In the genomic region with DNA sequence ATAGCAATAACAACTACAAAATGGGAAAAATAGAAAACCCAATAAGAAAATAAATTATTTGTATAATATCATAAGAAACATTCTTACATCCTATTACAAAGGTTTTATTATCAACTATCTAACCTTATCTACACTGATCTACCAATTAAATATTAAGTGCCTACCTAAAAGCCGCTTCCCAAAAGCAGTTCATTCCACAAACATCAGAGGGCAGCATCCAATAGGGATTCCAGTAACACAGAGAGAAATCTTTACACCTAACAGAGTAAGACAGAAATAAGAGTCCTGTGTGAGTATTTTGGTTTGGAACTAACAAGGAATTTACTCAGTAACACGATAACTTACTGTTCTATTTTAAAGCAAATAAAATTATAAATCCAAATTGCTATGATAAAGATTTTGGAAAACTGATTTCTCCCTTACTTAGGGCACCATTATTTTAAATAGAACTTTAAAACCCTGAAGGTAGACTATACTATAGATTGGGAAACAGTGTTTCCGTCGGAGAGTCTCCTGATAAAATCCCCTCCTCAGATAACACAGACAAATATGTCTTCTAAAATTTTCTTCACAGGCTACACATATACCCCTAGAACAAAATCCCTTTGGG, we compare ENCODE assay signal across 8 cellular contexts. TPM values are rescaled to one million over a fixed set of nuclear protein-coding genes. Genes with fewer than 3 reads are reported as not detected.
DNase-seq lines count a peak whose midpoint lies in the region; ATAC-seq, FAIRE-seq and TF ChIP-seq lines count a peak whose summit lies in the region.

No MANE protein-coding gene starts in this region.

- no peak for DNase-seq in AG04450 (ENCODE audit: low read depth, low spot score)
- peak; percentile 54 for DNase-seq in NCI-H2196 (lab: John Stamatoyannopoulos, UW; ENCODE audit: unreplicated experiment)
- peak; percentile 63 for DNase-seq in astrocyte (ENCODE audit: low read depth)
- DNase-seq in hepatocyte (ENCODE audit: low spot score): peak; percentile 68
- DNase-seq in spleen: no peak
- no peak for DNase-seq in islet precursor cell

- H3K79me2 ChIP-seq in astrocyte (ENCODE audit: insufficient read depth, low read length) (peaks cover 77% of the 10 kb centered on the region), hepatocyte (peaks cover 77% of the 10 kb centered on the region)

- TF ChIP-seq CTCF in AG04450 (IDR thresholded peaks at IDR 0.05; ENCODE audit: low read depth, low read length) (peak; percentile 83), GM12873 (IDR thresholded peaks at IDR 0.05; ENCODE audit: insufficient read depth, low read depth, low read length, missing control alignments) (peak; percentile 43), astrocyte (IDR thresholded peaks at IDR 0.05; ENCODE audit: insufficient read depth, low read depth, low read length) (peak; percentile 92), hepatocyte (IDR thresholded peaks at IDR 0.05; ENCODE audit: poor library complexity) (peak; percentile 93), spleen (IDR thresholded peaks at IDR 0.05 in 8 of 11, conservative IDR thresholded peaks at IDR 0.05 in 3 of 11) (peak; percentile 33 to 82 (median 72))

- no peak overlapping the region for H3K27ac Mint-ChIP-seq in astrocyte (ENCODE audit: unreplicated experiment)

- CTCF ChIA-PET in AG04450 (lab: Charles Lee): interaction anchor here (1.7 to 2.1 kb wide), 2 partner anchors 202 to 242 kb away, joined by 14 to 27 read pairs; no protein-coding TSS in a partner anchor

- peaks cover 18% of the 10 kb centered on the region for H3K4me1 ChIP-seq in astrocyte (ENCODE audit: insufficient read depth, low read length)
- peaks cover 9% of the 10 kb centered on the region for H3K4me1 ChIP-seq in hepatocyte (ENCODE audit: insufficient read depth)
- H3K4me1 ChIP-seq in spleen: peaks cover 5 to 36% (median 21%) of the 10 kb centered on the region in 6 donors

- H3K27ac ChIP-seq in AG04450 (ENCODE audit: low read depth, low read length) (no peak overlapping the region), astrocyte (ENCODE audit: low read depth, low read length) (peak overlapping the region; percentile 90), hepatocyte (no peak overlapping the region), spleen (no peak overlapping the region)

- H3K4me2 ChIP-seq in astrocyte (ENCODE audit: low read length) (peak overlapping the region; percentile 80), hepatocyte (no peak overlapping the region)

- intact Hi-C loops in spleen (cut with DNase I; ENCODE audit: low total_unique reads): loop anchor here (2.0 kb wide), 1 partner anchor 197 kb away; the partner anchor contains the start of genes PPHLN1 and ZCRB1

- 24% methylated on average over 4 of the region's 4 CpGs for WGBS in hepatocyte (ENCODE audit: low lambda C conversion rate, missing lambda C conversion rate)
- whole genome bisulfite sequencing in spleen, 5 donors: 51 to 62% (median 57%) methylated on average over 4 of the region's 4 CpGs

- TF ChIP-seq POLR2A in spleen (IDR thresholded peaks at IDR 0.05): no peak

- H4K20me1 ChIP-seq in astrocyte (ENCODE audit: insufficient read depth, low read length) (peaks cover 21% of the 10 kb centered on the region), hepatocyte (ENCODE audit: insufficient read depth, poor library complexity, severe bottlenecking) (peaks cover 5% of the 10 kb centered on the region)

- H3K9me3 ChIP-seq in AG04450 (ENCODE audit: control insufficient read depth, insufficient read depth, low read length): no peaks in the 10 kb centered on the region
- H3K9me3 ChIP-seq in astrocyte (ENCODE audit: insufficient read depth, low read depth, low read length): no peaks in the 10 kb centered on the region
- H3K9me3 ChIP-seq in hepatocyte (ENCODE audit: low read depth): no peaks in the 10 kb centered on the region
- no peaks in the 10 kb centered on the region for H3K9me3 ChIP-seq in spleen

- H3K27me3 ChIP-seq in AG04450 (ENCODE audit: control insufficient read depth, insufficient read depth, low read length) (no peaks in the 10 kb centered on the region), astrocyte (ENCODE audit: insufficient read depth, low read length) (no peaks in the 10 kb centered on the region), hepatocyte (no peaks in the 10 kb centered on the region), spleen (replicated peaks in 1 of 7) (no peaks in the 10 kb centered on the region)

- peak overlapping the region; percentile 75 for H3K9ac ChIP-seq in astrocyte (ENCODE audit: low read length)

- no peaks in the 10 kb centered on the region for H3K9me2 ChIP-seq in hepatocyte (replicated peaks; ENCODE audit: insufficient read depth)

- H3K36me3 ChIP-seq in astrocyte (ENCODE audit: insufficient read depth, low read length) (no peaks in the 10 kb centered on the region), hepatocyte (replicated peaks; ENCODE audit: insufficient read depth, low read depth) (no peaks in the 10 kb centered on the region), spleen (no peaks in the 10 kb centered on the region)

- H3K9me3 Mint-ChIP-seq in astrocyte (ENCODE audit: unreplicated experiment): no peaks in the 10 kb centered on the region

- H3K4me1 Mint-ChIP-seq in astrocyte (ENCODE audit: low read depth, unreplicated experiment): peaks cover 19% of the 10 kb centered on the region

- no peak overlapping the region for H3K4me3 Mint-ChIP-seq in astrocyte (ENCODE audit: unreplicated experiment)

- POLR2A ChIA-PET in AG04450 (lab: Yijun Ruan, JAX): no interaction called here

- H3K36me3 Mint-ChIP-seq in astrocyte (ENCODE audit: low read depth, unreplicated experiment): peaks cover 4% of the 10 kb centered on the region

- FAIRE-seq in astrocyte (lab: Jason Lieb, UNC): no peak

- no peak overlapping the region for H3K4me3 ChIP-seq in AG04450 (ENCODE audit: low read depth, low read length)
- H3K4me3 ChIP-seq in astrocyte (ENCODE audit: insufficient read depth, low read depth, low read length): no peak overlapping the region
- H3K4me3 ChIP-seq in hepatocyte: no peak overlapping the region
- no peak overlapping the region for H3K4me3 ChIP-seq in spleen

- H3K27me3 Mint-ChIP-seq in astrocyte (ENCODE audit: low read depth, unreplicated experiment): no peaks in the 10 kb centered on the region

- H2AFZ ChIP-seq in astrocyte (ENCODE audit: low read depth, low read length) (no peak overlapping the region), hepatocyte (no peak overlapping the region)

- no peak for ATAC-seq in GM18873 (IDR thresholded peaks at IDR 0.05; ENCODE audit: low FRiP score, unreplicated experiment)

RNA-seq across cellular contexts. Expression of gene GXYLT1, which starts 15.0 kb away (rescaled TPM):
- polyA plus RNA-seq in AG04450 (2011; rRNA removed) (13.4 and 20.6 TPM in 2 replicates), hepatocyte (9.0 and 11.6 TPM in 2 replicates), spleen (1 to 10 TPM; 1.6 to 2.6 (median 1.7) TPM)
- polyA minus RNA-seq in AG04450 (2011; rRNA and poly(A)+ RNA removed): 6.2 and 12.5 TPM in 2 replicates
- total RNA-seq in astrocyte (21.4 and 23.1 TPM in 2 replicates), hepatocyte (21.2 and 28.8 TPM in 2 replicates), spleen (10 to 100 TPM; 10.5 to 21.7 (median 13.7) TPM)

Comparison
In these comparisons a context has a peak if more than half of its experiments do, and no peak if none do; other contexts are left out.
1. DNase-seq: peak in NCI-H2196 (single experiment), astrocyte (single experiment) and hepatocyte (single experiment); none in AG04450 (single experiment), spleen (single experiment) and islet precursor cell (single experiment).
2. CTCF ChIP-seq: peak in every context shown above with its lines; median percentile 93 in hepatocyte; 92 in astrocyte; 83 in AG04450; 72 in spleen; 43 in GM12873.